ENCODE assay signal across 8 cellular contexts in genomic region chr3:57079221-57079831, GRCh38. TPM values are rescaled to one million over a fixed set of nuclear protein-coding genes. Genes with fewer than 3 reads are reported as not detected.
DNase-seq lines count a peak whose midpoint lies in the region; ATAC-seq and TF ChIP-seq lines count a peak whose summit lies in the region.

No MANE protein-coding gene starts in this region.

- H3K36me3 ChIP-seq in OCI-LY7 (ENCODE audit: insufficient read depth, low read length) (peaks cover 19% of the 10 kb centered on the region), mesodermal cell (ENCODE audit: control insufficient read depth, insufficient read depth, low read length) (no peaks in the 10 kb centered on the region), upper lobe of right lung (no peaks in the 10 kb centered on the region)
- no peaks in the 10 kb centered on the region for H3K36me3 ChIP-seq in effector memory CD4-positive, alpha-beta T cell (ENCODE audit: control insufficient read depth, insufficient read depth, low read length)

- peak overlapping the region; percentile 98 for H3K4me3 ChIP-seq in OCI-LY7 (ENCODE audit: low read depth, low read length, poor library complexity, severe bottlenecking)
- H3K4me3 ChIP-seq in effector memory CD4-positive, alpha-beta T cell (ENCODE audit: insufficient read depth, low read depth, low read length, poor library complexity, severe bottlenecking) = peak overlapping the region; percentile 75
- H3K4me3 ChIP-seq in mesodermal cell (ENCODE audit: extremely low read depth, insufficient read depth, low read length, poor library complexity, severe bottlenecking) = peak overlapping the region; percentile 74
- H3K4me3 ChIP-seq in upper lobe of right lung = peak overlapping the region; percentile 72

- POLR2A ChIA-PET in OCI-LY7 (lab: Charles Lee) = interaction anchor here (0.5 to 1.5 kb wide), 3 partner anchors 11 to 84 kb away, joined by 3 to 4 read pairs (median 3); no protein-coding TSS in a partner anchor

- peaks cover 12% of the 10 kb centered on the region; the same call in 1 of the 2 replicates for H3K79me2 ChIP-seq in OCI-LY7 (ENCODE audit: insufficient read depth, low read depth, low read length)

- peak; percentile 3 for DNase-seq in stimulated activated CD4-positive, alpha-beta T cell treated with anti-CD3 and anti-CD28 coated beads, Interleukin-12 subunit alpha, Interleukin-12 subunit beta, amount 100 ng/mL, for 4 hours
- no peak for DNase-seq in stimulated activated CD4-positive, alpha-beta T cell treated with anti-CD3 and anti-CD28 coated beads, Interleukin-4, amount 100 ng/mL, for 24 hours
- DNase-seq in OCI-LY7 (ENCODE audit: low spot score) (peak; percentile 64), upper lobe of right lung (peak; percentile 77)
- no peak for DNase-seq in effector memory CD4-positive, alpha-beta T cell
- no peak for DNase-seq in activated effector memory CD4-positive, alpha-beta T cell treated with anti-CD3 and anti-CD28 coated beads, Interleukin-2, amount 50 U/mL, for 16 hours

- H3K27ac ChIP-seq in OCI-LY7 (ENCODE audit: low read depth, low read length, poor library complexity, severe bottlenecking) (peak overlapping the region; percentile 48), mesodermal cell (ENCODE audit: low read depth, low read length, severe bottlenecking) (no peak overlapping the region), upper lobe of right lung (no peak overlapping the region)
- H3K27ac ChIP-seq in effector memory CD4-positive, alpha-beta T cell (ENCODE audit: insufficient read depth, low read length, poor library complexity, severe bottlenecking) = no peak overlapping the region

- CTCF ChIA-PET in OCI-LY7 (lab: Charles Lee; ENCODE audit: unreplicated experiment) = no interaction called here

- no TSS peak for BruUV-seq in OCI-LY7 (replicated peaks; lab: Mats Ljungman, UMichigan)

- peak overlapping the region; percentile 95 for H3K4me2 ChIP-seq in OCI-LY7 (ENCODE audit: low read length)

- H3K4me1 ChIP-seq in OCI-LY7 (ENCODE audit: insufficient read depth, low read length, poor library complexity, severe bottlenecking) = peaks cover 51% of the 10 kb centered on the region
- peaks cover 10% of the 10 kb centered on the region for H3K4me1 ChIP-seq in effector memory CD4-positive, alpha-beta T cell (ENCODE audit: control insufficient read depth, insufficient read depth, low read length, poor library complexity, severe bottlenecking)
- no peaks in the 10 kb centered on the region for H3K4me1 ChIP-seq in mesodermal cell (ENCODE audit: control insufficient read depth, insufficient read depth, low read length, poor library complexity, severe bottlenecking)
- peaks cover 8% of the 10 kb centered on the region for H3K4me1 ChIP-seq in upper lobe of right lung

- 2 to 7% methylated on average over 23 to 29 of the region's 59 CpGs for WGBS in mesodermal cell (ENCODE audit: insufficient coverage in 2 of 2), 2 experiments

- H3K9me2 ChIP-seq in OCI-LY7 (ENCODE audit: insufficient read depth, low read length) = no peaks in the 10 kb centered on the region

- H3K9me3 ChIP-seq in OCI-LY7 (ENCODE audit: low read length) (no peaks in the 10 kb centered on the region), mesodermal cell (ENCODE audit: control insufficient read depth, low read length) (no peaks in the 10 kb centered on the region), upper lobe of right lung (no peaks in the 10 kb centered on the region)
- H3K9me3 ChIP-seq in effector memory CD4-positive, alpha-beta T cell (ENCODE audit: control insufficient read depth, low read length) = no peaks in the 10 kb centered on the region

- peak overlapping the region; percentile 88 for H2AFZ ChIP-seq in OCI-LY7 (ENCODE audit: low read length)

- no peaks in the 10 kb centered on the region for H4K20me1 ChIP-seq in OCI-LY7 (ENCODE audit: insufficient read depth, low read length)

- TF ChIP-seq CTCF in OCI-LY7 (conservative IDR thresholded peaks at IDR 0.05; ENCODE audit: low read length) (no peak), upper lobe of right lung (IDR thresholded peaks at IDR 0.05) (no peak)

- peaks cover 16% of the 10 kb centered on the region for H3K27me3 ChIP-seq in effector memory CD4-positive, alpha-beta T cell (replicated peaks; ENCODE audit: control insufficient read depth, insufficient read depth, low read length, poor library complexity, severe bottlenecking)
- no peaks in the 10 kb centered on the region for H3K27me3 ChIP-seq in upper lobe of right lung

- intact Hi-C loops in OCI-LY7 (cut with micrococcal nuclease; ENCODE audit: unreplicated experiment) (loop anchor here (1.0 to 10.0 kb wide), 6 partner anchors 63 to 397 kb away; partner anchors contain the start of genes ARHGEF3 and TASOR), upper lobe of right lung (cut with DNase I) (no loop called here)

- ATAC-seq in upper lobe of right lung (peak; percentile 74), GM21737 (IDR thresholded peaks at IDR 0.05; ENCODE audit: unreplicated experiment) (no peak)

RNA-seq across cellular contexts. Expression of gene SPATA12, which starts 18.9 kb away (rescaled TPM):
- not detected in 2 replicates for total RNA-seq in OCI-LY7 (2014; rRNA removed; shearing (Covaris generic))
- total RNA-seq in OCI-LY7 (2022) (0.13 and 0.20 TPM in 2 replicates), upper lobe of right lung (0.38 TPM)
- polyA plus RNA-seq in mesodermal cell (2013, experiment 1 of 2) = not detected
- polyA plus RNA-seq in mesodermal cell (2013, experiment 2 of 2) = not detected

Comparison
In these comparisons a context has a peak if more than half of its experiments do, and no peak if none do; other contexts are left out.
1. DNase-seq: peak in stimulated activated CD4-positive, alpha-beta T cell treated with anti-CD3 and anti-CD28 coated beads, Interleukin-12 subunit alpha, Interleukin-12 subunit beta, amount 100 ng/mL, for 4 hours (single experiment), OCI-LY7 (single experiment) and upper lobe of right lung (single experiment); none in stimulated activated CD4-positive, alpha-beta T cell treated with anti-CD3 and anti-CD28 coated beads, Interleukin-4, amount 100 ng/mL, for 24 hours (single experiment), effector memory CD4-positive, alpha-beta T cell (0 of 3) and activated effector memory CD4-positive, alpha-beta T cell treated with anti-CD3 and anti-CD28 coated beads, Interleukin-2, amount 50 U/mL, for 16 hours (single experiment).
2. Peak in every context shown above with its lines, with median percentiles within 50 percentile points of each other: H3K4me3 ChIP-seq.